In genomic region chr21:31877558-31877957, GRCh38 we compare ENCODE assay signal across 1 cellular context.
TF ChIP-seq lines count a peak whose summit lies in the region.

No MANE protein-coding gene starts in this region.

TF ChIP-seq in GM23338, 12 proteins besides CTCF, POLR2A, EP300 and RAD21 (continued from another document):
- TF ChIP-seq ZNF462 (CRISPR knock-in tag; IDR thresholded peaks at IDR 0.05) (no peak), REST (IDR thresholded peaks at IDR 0.05; ENCODE audit: unreplicated experiment) (no peak), POLR2AphosphoS5 (IDR thresholded peaks at IDR 0.05; ENCODE audit: low read depth) (no peak)
